Comparison of ENCODE assay signal across 12 cellular contexts in genomic region chr1:23384312-23385058, GRCh38. TPM values are rescaled to one million over a fixed set of nuclear protein-coding genes. Genes with fewer than 3 reads are reported as not detected.
DNase-seq lines count a peak whose midpoint lies in the region; ATAC-seq and TF ChIP-seq lines count a peak whose summit lies in the region.
"Had no signal": no experiment of that assay in that cellular context is flagged by ENCODE, and none has a peak within 500 bp of the region (broad histone marks: within the 10 kb centered on the region; RNA-seq: fewer than 3 reads in every experiment).

No MANE protein-coding gene starts in this region.

- H2AFZ ChIP-seq in PC-3 (ENCODE audit: low read length) = no peak overlapping the region

- H3F3A ChIP-seq in PC-3 (ENCODE audit: low read length, unreplicated experiment) = no peaks in the 10 kb centered on the region

- H3K27ac ChIP-seq in PC-3 (ENCODE audit: low read length) = 0 out of 2 replicates have a peak overlapping the region, but pooled peaks have one; percentile 6
- no peak overlapping the region for H3K27ac ChIP-seq in naive thymus-derived CD4-positive, alpha-beta T cell (ENCODE audit: low read depth, low read length)

- peaks cover 20% of the 10 kb centered on the region for H3K4me1 ChIP-seq in PC-3 (ENCODE audit: insufficient read depth, low read length)
- no peaks in the 10 kb centered on the region for H3K4me1 ChIP-seq in mucosa of descending colon (ENCODE audit: low read depth)
- no peaks in the 10 kb centered on the region for H3K4me1 ChIP-seq in naive thymus-derived CD4-positive, alpha-beta T cell (ENCODE audit: control insufficient read depth in 2 of 2, insufficient read depth in 2 of 2, low read length in 2 of 2)

- H3K9me3 ChIP-seq in PC-3 (ENCODE audit: low read length) (no peaks in the 10 kb centered on the region), mucosa of descending colon (no peaks in the 10 kb centered on the region)
- H3K9me3 ChIP-seq in naive thymus-derived CD4-positive, alpha-beta T cell (ENCODE audit: control insufficient read depth in 2 of 3, low read length in 3 of 3) = no peaks in the 10 kb centered on the region
- H3K9me3 ChIP-seq: thoracic aorta had no signal

- H3K36me3 Mint-ChIP-seq in naive thymus-derived CD4-positive, alpha-beta T cell = peaks cover 0 to 28% (median 7%) of the 10 kb centered on the region in 5 donors

- H4K20me1 ChIP-seq in PC-3 (ENCODE audit: low read length) = no peaks in the 10 kb centered on the region

- H3K27me3 ChIP-seq in PC-3 (ENCODE audit: low read length) = no peaks in the 10 kb centered on the region
- H3K27me3 ChIP-seq in naive thymus-derived CD4-positive, alpha-beta T cell (ENCODE audit: control insufficient read depth in 2 of 2, insufficient read depth in 2 of 2, low read length in 2 of 2) = no peaks in the 10 kb centered on the region

- H3K9ac ChIP-seq in PC-3 (ENCODE audit: low read length) = no peak overlapping the region

- H3K9me3 Mint-ChIP-seq in naive thymus-derived CD4-positive, alpha-beta T cell = no peaks in the 10 kb centered on the region

- intact Hi-C loops in PC-3 (cut with micrococcal nuclease) (no loop called here), mucosa of descending colon (cut with DNase I, micrococcal nuclease) (no loop called here)
- intact Hi-C loops in naive thymus-derived CD4-positive, alpha-beta T cell (cut with micrococcal nuclease) = loop anchor here in 1 of 2 donors (5.0 kb wide), 1 partner anchor 42 kb away; the partner anchor contains the start of gene HNRNPR

- ATAC-seq in PC-3 (peak; percentile 94), mucosa of descending colon (peak; percentile 90), GM18517 (IDR thresholded peaks at IDR 0.05; ENCODE audit: unreplicated experiment) (no peak)
- no peak for ATAC-seq in naive thymus-derived CD4-positive, alpha-beta T cell

- H3K4me3 ChIP-seq in PC-3 (ENCODE audit: low read length) = no peak overlapping the region
- no peak overlapping the region for H3K4me3 ChIP-seq in mucosa of descending colon
- H3K4me3 ChIP-seq in naive thymus-derived CD4-positive, alpha-beta T cell (ENCODE audit: low read length) = no peak overlapping the region
- H3K4me3 ChIP-seq: coronary artery, thoracic aorta had no signal

- H3K4me3 Mint-ChIP-seq in naive thymus-derived CD4-positive, alpha-beta T cell = no peak overlapping the region
- H3K4me3 Mint-ChIP-seq: neural crest cell had no signal

- H3K27me3 Mint-ChIP-seq in naive thymus-derived CD4-positive, alpha-beta T cell = no peaks in the 10 kb centered on the region

- peaks cover 0 to 4% (median 0%) of the 10 kb centered on the region in 7 donors for H3K4me1 Mint-ChIP-seq in naive thymus-derived CD4-positive, alpha-beta T cell

- no peaks in the 10 kb centered on the region for H3K9me2 ChIP-seq in PC-3 (replicated peaks; ENCODE audit: low read length)

- H3K36me3 ChIP-seq in PC-3 (ENCODE audit: low read depth, low read length) = no peaks in the 10 kb centered on the region
- H3K36me3 ChIP-seq in mucosa of descending colon (ENCODE audit: low read depth) = no peaks in the 10 kb centered on the region
- H3K36me3 ChIP-seq in naive thymus-derived CD4-positive, alpha-beta T cell (ENCODE audit: control insufficient read depth in 2 of 3, insufficient read depth in 3 of 3, low read length in 3 of 3) = peaks cover 0 to 52% (median 0%) of the 10 kb centered on the region in 3 experiments

- no TSS peak for BruUV-seq in PC-3 (replicated peaks; lab: Mats Ljungman, UMichigan)

- H3K27ac Mint-ChIP-seq in naive thymus-derived CD4-positive, alpha-beta T cell = peak overlapping the region in 2 of 9 donors; percentile 45 to 82

- POLR2A ChIA-PET in PC-3 (lab: Charles Lee; ENCODE audit: unreplicated experiment) = no interaction called here
- POLR2A ChIA-PET in naive thymus-derived CD4-positive, alpha-beta T cell (lab: Charles Lee) = interaction anchor here (0.6 kb wide), 2 partner anchors 43 to 265 kb away, joined by 3 to 4 read pairs; no protein-coding TSS in a partner anchor

- H3K4me2 ChIP-seq in PC-3 (ENCODE audit: low read length) = no peak overlapping the region; the same call in 1 of the 2 replicates

- CTCF ChIA-PET in PC-3 (lab: Charles Lee) = interaction anchor here (0.5 kb wide), 1 partner anchor 135 kb away, joined by 3 read pairs; no protein-coding TSS in a partner anchor
- CTCF ChIA-PET in naive thymus-derived CD4-positive, alpha-beta T cell (lab: Charles Lee) = no interaction called here

- TF ChIP-seq CTCF in PC-3 (conservative IDR thresholded peaks at IDR 0.05; ENCODE audit: low read depth, low read length) (no peak), mucosa of descending colon (IDR thresholded peaks at IDR 0.05) (no peak)

- DNase-seq in EL = peak; percentile 74
- DNase-seq in PC-3 = peak; percentile 78
- DNase-seq in dermis blood vessel endothelial cell = peak; percentile 67
- DNase-seq in mucosa of descending colon = no peak
- no peak for DNase-seq in NCI-H1930 (lab: John Stamatoyannopoulos, UW)
- DNase-seq in naive thymus-derived CD4-positive, alpha-beta T cell = no peak
- no peak for DNase-seq in activated CD8-positive, alpha-beta memory T cell treated with anti-CD3 and anti-CD28 coated beads for 24 hours
- DNase-seq: stimulated activated CD4-positive, alpha-beta T cell treated with anti-CD3 and anti-CD28 coated beads, Interleukin-4, amount 100 ng/mL, for 1 hour had no signal

- H3K79me2 ChIP-seq in PC-3 (ENCODE audit: low read length) = no peaks in the 10 kb centered on the region

RNA-seq across cellular contexts. Expression of gene ZNF436, which starts 14.8 kb away (rescaled TPM):
- total RNA-seq in PC-3 (2014; rRNA removed) (7.8 and 10.5 TPM in 2 replicates), dermis blood vessel endothelial cell (30.7 and 37.6 TPM in 2 replicates), mucosa of descending colon (10 to 100 TPM; 10.1 to 15.2 (median 11.4) TPM)
- 10 to 100 TPM in 2 of 5 experiments, 1 to 10 TPM in 3; 4.5 to 11.7 (median 6.7) TPM for total RNA-seq in naive thymus-derived CD4-positive, alpha-beta T cell
- 1 to 10 TPM; 2.9 to 3.9 TPM for polyA plus RNA-seq in naive thymus-derived CD4-positive, alpha-beta T cell

RNA-seq across cellular contexts. Expression of gene TCEA3, which starts 40.1 kb away (rescaled TPM):
- 18.7 and 23.6 TPM in 2 replicates for total RNA-seq in PC-3 (2014; rRNA removed)
- total RNA-seq in dermis blood vessel endothelial cell = 0.60 and 1.7 TPM in 2 replicates
- total RNA-seq in mucosa of descending colon = 100 to 1,000 TPM in 2 of 3 donors, 10 to 100 TPM in 1; 95.7 to 200 (median 125) TPM
- total RNA-seq in naive thymus-derived CD4-positive, alpha-beta T cell = 10 to 100 TPM; 20.2 to 59.2 (median 49.3) TPM
- polyA plus RNA-seq in naive thymus-derived CD4-positive, alpha-beta T cell = 10 to 100 TPM; 34.4 to 57.2 TPM

RNA-seq across cellular contexts. Expression of gene HNRNPR, which starts 40.4 kb away (rescaled TPM):
- total RNA-seq in PC-3 (2014; rRNA removed) (141 and 193 TPM in 2 replicates), dermis blood vessel endothelial cell (65.7 and 133 TPM in 2 replicates), mucosa of descending colon (100 to 1,000 TPM in 1 of 3 donors, 10 to 100 TPM in 2; 84.0 to 108 (median 96.6) TPM)
- 100 to 1,000 TPM in 4 of 5 experiments, 10 to 100 TPM in 1; 97.4 to 235 (median 117) TPM for total RNA-seq in naive thymus-derived CD4-positive, alpha-beta T cell
- polyA plus RNA-seq in naive thymus-derived CD4-positive, alpha-beta T cell = 100 to 1,000 TPM; 197 to 208 TPM

Comparison
In these comparisons a context has a peak if more than half of its experiments do, and no peak if none do; other contexts are left out.
1. DNase-seq: peak in EL (single experiment), PC-3 (single experiment) and dermis blood vessel endothelial cell (single experiment); none in mucosa of descending colon (0 of 3), NCI-H1930 (0 of 2), naive thymus-derived CD4-positive, alpha-beta T cell (0 of 9) and activated CD8-positive, alpha-beta memory T cell treated with anti-CD3 and anti-CD28 coated beads for 24 hours (single experiment).
2. ATAC-seq: peak in PC-3 (single experiment) and mucosa of descending colon (single experiment); none in GM18517 (single experiment) and naive thymus-derived CD4-positive, alpha-beta T cell (single experiment).